Comparison of ENCODE assay signal across 9 cellular contexts in genomic region chr2:529425-529824, GRCh38.
DNase-seq lines count a peak whose midpoint lies in the region; ATAC-seq and TF ChIP-seq lines count a peak whose summit lies in the region.
"Had no signal": no experiment of that assay in that cellular context is flagged by ENCODE, and none has a peak within 500 bp of the region (broad histone marks: within the 10 kb centered on the region; RNA-seq: fewer than 3 reads in every experiment).

No MANE protein-coding gene starts in this region.

- no peak for TF ChIP-seq CTCF in cardiac muscle cell (IDR thresholded peaks at IDR 0.05; ENCODE audit: low read depth, low read length)
- TF ChIP-seq CTCF in upper lobe of right lung (IDR thresholded peaks at IDR 0.05), result peak; percentile 20
- TF ChIP-seq CTCF in tibial artery (IDR thresholded peaks at IDR 0.05), result no peak

- H3K4me3 ChIP-seq in cardiac muscle cell, result no peak overlapping the region
- no peak overlapping the region for H3K4me3 ChIP-seq in upper lobe of right lung
- H3K4me3 ChIP-seq in tibial artery, result no peak overlapping the region

- H3K36me3 ChIP-seq in cardiac muscle cell (no peaks in the 10 kb centered on the region), upper lobe of right lung (no peaks in the 10 kb centered on the region), tibial artery (no peaks in the 10 kb centered on the region)

- H3K27ac ChIP-seq in cardiac muscle cell (no peak overlapping the region), upper lobe of right lung (no peak overlapping the region), tibial artery (no peak overlapping the region)
- H3K27ac ChIP-seq: parathyroid adenoma had no signal

- H3K4me1 ChIP-seq in cardiac muscle cell (ENCODE audit: low read depth) (no peaks in the 10 kb centered on the region), upper lobe of right lung (no peaks in the 10 kb centered on the region), tibial artery (no peaks in the 10 kb centered on the region)
- H3K4me1 ChIP-seq: parathyroid adenoma had no signal

- H3K27me3 ChIP-seq in cardiac muscle cell (no peaks in the 10 kb centered on the region), upper lobe of right lung (no peaks in the 10 kb centered on the region), tibial artery (peaks cover 0 to 5% of the 10 kb centered on the region in 2 donors)

- ATAC-seq in Right ventricle myocardium inferior (no peak), upper lobe of right lung (no peak), GM18505 (IDR thresholded peaks at IDR 0.05; ENCODE audit: unreplicated experiment) (no peak), GM21515 (IDR thresholded peaks at IDR 0.05; ENCODE audit: unreplicated experiment) (no peak)

- intact Hi-C loops in Right ventricle myocardium inferior (cut with DNase I) (no loop called here), upper lobe of right lung (cut with DNase I) (no loop called here), tibial artery (cut with DNase I; ENCODE audit: low total_unique reads) (no loop called here)

- DNase-seq in cardiac muscle cell (ENCODE audit: low read depth in 1 of 2, low spot score in 1 of 2) (peak; percentile 9 to 55), Right ventricle myocardium inferior (ENCODE audit: missing footprints) (no peak), NCI-H526 (lab: John Stamatoyannopoulos, UW) (peak; percentile 16 to 67), erythroblast (lab: John Stamatoyannopoulos, UW) (peak; percentile 4 to 5), upper lobe of right lung (no peak), tibial artery (no peak)

- no peak for TF ChIP-seq POLR2A in erythroblast (IDR thresholded peaks at IDR 0.05; ENCODE audit: low read length)
- TF ChIP-seq POLR2A in GM18505 (IDR thresholded peaks at IDR 0.05; ENCODE audit: borderline replicate concordance, extremely low read depth, insufficient read depth, insufficient read length), result no peak

- H3K9me3 ChIP-seq in cardiac muscle cell (ENCODE audit: low read depth) (no peaks in the 10 kb centered on the region), upper lobe of right lung (no peaks in the 10 kb centered on the region), tibial artery (peaks cover 0 to 3% (median 0%) of the 10 kb centered on the region in 3 donors)

Comparison
In these comparisons a context has a peak if more than half of its experiments do, and no peak if none do; other contexts are left out.
1. DNase-seq: peak in cardiac muscle cell (2 of 2), NCI-H526 (2 of 2) and erythroblast (2 of 2); none in Right ventricle myocardium inferior (single experiment), upper lobe of right lung (single experiment) and tibial artery (0 of 2).